1 cellular context compared by ENCODE assay signal in the genomic region with DNA sequence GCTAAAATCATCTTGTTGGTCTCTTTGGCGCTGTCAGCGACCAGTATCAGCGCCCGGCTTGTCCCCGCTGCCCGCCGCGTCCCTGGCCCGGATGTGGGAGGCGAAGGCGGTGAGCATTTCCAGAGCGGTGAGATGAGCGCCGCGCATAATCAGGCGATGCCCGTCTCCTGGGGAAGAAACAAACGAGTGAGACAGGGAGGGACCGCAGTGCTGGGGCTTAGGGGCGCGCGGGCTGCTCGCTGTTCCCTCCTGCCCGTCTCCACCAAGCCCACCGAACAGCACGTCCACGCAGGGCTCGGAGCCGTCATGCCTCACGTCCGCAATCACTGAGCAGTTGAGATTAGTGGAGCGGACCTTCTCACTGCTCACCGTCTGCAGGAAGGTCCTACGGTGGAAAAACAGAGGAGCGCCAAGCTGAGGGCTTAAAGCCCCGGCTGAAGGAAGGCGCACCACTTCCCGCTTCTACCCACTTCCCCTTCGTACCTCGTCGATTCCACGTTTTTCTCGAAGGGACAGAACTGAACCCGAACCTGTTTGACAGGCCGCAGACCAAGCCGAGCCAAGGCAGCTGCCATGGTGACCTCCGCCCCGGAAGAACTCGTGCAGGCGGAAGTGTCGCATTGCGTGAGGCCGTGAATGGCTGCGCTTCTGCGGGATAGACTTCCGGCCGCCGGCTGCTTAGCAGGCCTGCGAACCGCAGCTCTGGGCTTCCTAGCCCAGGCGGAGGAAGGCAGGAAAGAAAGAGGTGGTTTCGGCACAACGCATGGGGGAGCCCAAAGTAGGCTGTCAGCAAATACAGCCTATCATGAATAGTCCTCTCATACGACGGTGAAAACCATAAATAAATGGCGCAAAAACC.
A peak's percentile ranks its signal among the peaks of the same experiment; 100 is the strongest.
TF ChIP-seq lines count a peak whose summit lies in the region.

A gene (minus strand): TSS at position 595 of the 859 bp plus-strand sequence. CDS start 20 bp downstream, at position 575.

TF ChIP-seq in K562, 482 proteins besides CTCF, POLR2A, EP300 and RAD21 (continued from another document and continues in another):
- TF ChIP-seq, protein P1, sequence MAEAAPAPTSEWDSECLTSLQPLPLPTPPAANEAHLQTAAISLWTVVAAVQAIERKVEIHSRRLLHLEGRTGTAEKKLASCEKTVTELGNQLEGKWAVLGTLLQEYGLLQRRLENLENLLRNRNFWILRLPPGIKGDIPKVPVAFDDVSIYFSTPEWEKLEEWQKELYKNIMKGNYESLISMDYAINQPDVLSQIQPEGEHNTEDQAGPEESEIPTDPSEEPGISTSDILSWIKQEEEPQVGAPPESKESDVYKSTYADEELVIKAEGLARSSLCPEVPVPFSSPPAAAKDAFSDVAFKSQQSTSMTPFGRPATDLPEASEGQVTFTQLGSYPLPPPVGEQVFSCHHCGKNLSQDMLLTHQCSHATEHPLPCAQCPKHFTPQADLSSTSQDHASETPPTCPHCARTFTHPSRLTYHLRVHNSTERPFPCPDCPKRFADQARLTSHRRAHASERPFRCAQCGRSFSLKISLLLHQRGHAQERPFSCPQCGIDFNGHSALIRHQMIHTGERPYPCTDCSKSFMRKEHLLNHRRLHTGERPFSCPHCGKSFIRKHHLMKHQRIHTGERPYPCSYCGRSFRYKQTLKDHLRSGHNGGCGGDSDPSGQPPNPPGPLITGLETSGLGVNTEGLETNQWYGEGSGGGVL (CRISPR knock-in tag; IDR thresholded peaks at IDR 0.05), result no peak
- TF ChIP-seq ZNF217 (CRISPR knock-in tag; IDR thresholded peaks at IDR 0.05), result no peak
- no peak; the same call in 1 of the 2 replicates for TF ChIP-seq KAT8 (IDR thresholded peaks at IDR 0.05; ENCODE audit: low read depth)
- TF ChIP-seq, protein P2, sequence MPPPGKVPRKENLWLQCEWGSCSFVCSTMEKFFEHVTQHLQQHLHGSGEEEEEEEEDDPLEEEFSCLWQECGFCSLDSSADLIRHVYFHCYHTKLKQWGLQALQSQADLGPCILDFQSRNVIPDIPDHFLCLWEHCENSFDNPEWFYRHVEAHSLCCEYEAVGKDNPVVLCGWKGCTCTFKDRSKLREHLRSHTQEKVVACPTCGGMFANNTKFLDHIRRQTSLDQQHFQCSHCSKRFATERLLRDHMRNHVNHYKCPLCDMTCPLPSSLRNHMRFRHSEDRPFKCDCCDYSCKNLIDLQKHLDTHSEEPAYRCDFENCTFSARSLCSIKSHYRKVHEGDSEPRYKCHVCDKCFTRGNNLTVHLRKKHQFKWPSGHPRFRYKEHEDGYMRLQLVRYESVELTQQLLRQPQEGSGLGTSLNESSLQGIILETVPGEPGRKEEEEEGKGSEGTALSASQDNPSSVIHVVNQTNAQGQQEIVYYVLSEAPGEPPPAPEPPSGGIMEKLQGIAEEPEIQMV (tag; conservative IDR thresholded peaks at IDR 0.05; ENCODE audit: low read depth), result 0 out of 2 replicates have a peak, but pooled peaks have one; percentile 52
- TF ChIP-seq, protein P3, sequence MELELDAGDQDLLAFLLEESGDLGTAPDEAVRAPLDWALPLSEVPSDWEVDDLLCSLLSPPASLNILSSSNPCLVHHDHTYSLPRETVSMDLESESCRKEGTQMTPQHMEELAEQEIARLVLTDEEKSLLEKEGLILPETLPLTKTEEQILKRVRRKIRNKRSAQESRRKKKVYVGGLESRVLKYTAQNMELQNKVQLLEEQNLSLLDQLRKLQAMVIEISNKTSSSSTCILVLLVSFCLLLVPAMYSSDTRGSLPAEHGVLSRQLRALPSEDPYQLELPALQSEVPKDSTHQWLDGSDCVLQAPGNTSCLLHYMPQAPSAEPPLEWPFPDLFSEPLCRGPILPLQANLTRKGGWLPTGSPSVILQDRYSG (tag; conservative IDR thresholded peaks at IDR 0.05; ENCODE audit: low read depth), result peak; percentile 66; the same call in 1 of the 2 replicates
- no peak for TF ChIP-seq SP2 (IDR thresholded peaks at IDR 0.05; ENCODE audit: extremely low read depth, low read depth, low read length, poor library complexity, severe bottlenecking)
- no peak for TF ChIP-seq ATF1 (CRISPR knock-in tag; IDR thresholded peaks at IDR 0.05)
- peak; percentile 90 for TF ChIP-seq ATF1 (tag; IDR thresholded peaks at IDR 0.05)
- no peak for TF ChIP-seq TARDBP (IDR thresholded peaks at IDR 0.05)
- TF ChIP-seq CBFB (CRISPR knock-in tag; IDR thresholded peaks at IDR 0.05), result 0 out of 2 replicates have a peak, but pooled peaks have one; percentile 78
- TF ChIP-seq, protein P4, sequence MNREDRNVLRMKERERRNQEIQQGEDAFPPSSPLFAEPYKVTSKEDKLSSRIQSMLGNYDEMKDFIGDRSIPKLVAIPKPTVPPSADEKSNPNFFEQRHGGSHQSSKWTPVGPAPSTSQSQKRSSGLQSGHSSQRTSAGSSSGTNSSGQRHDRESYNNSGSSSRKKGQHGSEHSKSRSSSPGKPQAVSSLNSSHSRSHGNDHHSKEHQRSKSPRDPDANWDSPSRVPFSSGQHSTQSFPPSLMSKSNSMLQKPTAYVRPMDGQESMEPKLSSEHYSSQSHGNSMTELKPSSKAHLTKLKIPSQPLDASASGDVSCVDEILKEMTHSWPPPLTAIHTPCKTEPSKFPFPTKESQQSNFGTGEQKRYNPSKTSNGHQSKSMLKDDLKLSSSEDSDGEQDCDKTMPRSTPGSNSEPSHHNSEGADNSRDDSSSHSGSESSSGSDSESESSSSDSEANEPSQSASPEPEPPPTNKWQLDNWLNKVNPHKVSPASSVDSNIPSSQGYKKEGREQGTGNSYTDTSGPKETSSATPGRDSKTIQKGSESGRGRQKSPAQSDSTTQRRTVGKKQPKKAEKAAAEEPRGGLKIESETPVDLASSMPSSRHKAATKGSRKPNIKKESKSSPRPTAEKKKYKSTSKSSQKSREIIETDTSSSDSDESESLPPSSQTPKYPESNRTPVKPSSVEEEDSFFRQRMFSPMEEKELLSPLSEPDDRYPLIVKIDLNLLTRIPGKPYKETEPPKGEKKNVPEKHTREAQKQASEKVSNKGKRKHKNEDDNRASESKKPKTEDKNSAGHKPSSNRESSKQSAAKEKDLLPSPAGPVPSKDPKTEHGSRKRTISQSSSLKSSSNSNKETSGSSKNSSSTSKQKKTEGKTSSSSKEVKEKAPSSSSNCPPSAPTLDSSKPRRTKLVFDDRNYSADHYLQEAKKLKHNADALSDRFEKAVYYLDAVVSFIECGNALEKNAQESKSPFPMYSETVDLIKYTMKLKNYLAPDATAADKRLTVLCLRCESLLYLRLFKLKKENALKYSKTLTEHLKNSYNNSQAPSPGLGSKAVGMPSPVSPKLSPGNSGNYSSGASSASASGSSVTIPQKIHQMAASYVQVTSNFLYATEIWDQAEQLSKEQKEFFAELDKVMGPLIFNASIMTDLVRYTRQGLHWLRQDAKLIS (CRISPR knock-in tag; IDR thresholded peaks at IDR 0.05), result no peak
- no peak for TF ChIP-seq RBM34 (IDR thresholded peaks at IDR 0.05; ENCODE audit: borderline replicate concordance, insufficient read depth, low read length)
- TF ChIP-seq, protein P5, sequence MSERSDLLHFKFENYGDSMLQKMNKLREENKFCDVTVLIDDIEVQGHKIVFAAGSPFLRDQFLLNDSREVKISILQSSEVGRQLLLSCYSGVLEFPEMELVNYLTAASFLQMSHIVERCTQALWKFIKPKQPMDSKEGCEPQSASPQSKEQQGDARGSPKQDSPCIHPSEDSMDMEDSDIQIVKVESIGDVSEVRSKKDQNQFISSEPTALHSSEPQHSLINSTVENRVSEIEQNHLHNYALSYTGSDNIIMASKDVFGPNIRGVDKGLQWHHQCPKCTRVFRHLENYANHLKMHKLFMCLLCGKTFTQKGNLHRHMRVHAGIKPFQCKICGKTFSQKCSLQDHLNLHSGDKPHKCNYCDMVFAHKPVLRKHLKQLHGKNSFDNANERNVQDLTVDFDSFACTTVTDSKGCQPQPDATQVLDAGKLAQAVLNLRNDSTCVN (CRISPR knock-in tag; IDR thresholded peaks at IDR 0.05), result peak; percentile 72; the same call in 1 of the 2 replicates
- peak; percentile 90 for TF ChIP-seq TAF1 (IDR thresholded peaks at IDR 0.05; ENCODE audit: control insufficient read depth, extremely low read depth, insufficient read depth, low read length, severe bottlenecking)
- TF ChIP-seq TGIF2 (CRISPR knock-in tag; IDR thresholded peaks at IDR 0.05), result no peak
- no peak for TF ChIP-seq ZNF165 (CRISPR knock-in tag; IDR thresholded peaks at IDR 0.05; ENCODE audit: borderline replicate concordance)
- TF ChIP-seq ZNF12 (CRISPR knock-in tag; IDR thresholded peaks at IDR 0.05), result peak; percentile 53; the same call in 1 of the 2 replicates
- TF ChIP-seq ZKSCAN1 (IDR thresholded peaks at IDR 0.05; ENCODE audit: low read depth, low read length), result 0 out of 2 replicates have a peak, but pooled peaks have one; percentile 30
- TF ChIP-seq, protein P6, sequence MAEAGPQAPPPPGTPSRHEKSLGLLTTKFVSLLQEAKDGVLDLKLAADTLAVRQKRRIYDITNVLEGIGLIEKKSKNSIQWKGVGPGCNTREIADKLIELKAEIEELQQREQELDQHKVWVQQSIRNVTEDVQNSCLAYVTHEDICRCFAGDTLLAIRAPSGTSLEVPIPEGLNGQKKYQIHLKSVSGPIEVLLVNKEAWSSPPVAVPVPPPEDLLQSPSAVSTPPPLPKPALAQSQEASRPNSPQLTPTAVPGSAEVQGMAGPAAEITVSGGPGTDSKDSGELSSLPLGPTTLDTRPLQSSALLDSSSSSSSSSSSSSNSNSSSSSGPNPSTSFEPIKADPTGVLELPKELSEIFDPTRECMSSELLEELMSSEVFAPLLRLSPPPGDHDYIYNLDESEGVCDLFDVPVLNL (CRISPR knock-in tag; IDR thresholded peaks at IDR 0.05; ENCODE audit: low read depth), result no peak
- TF ChIP-seq ILK (tag; IDR thresholded peaks at IDR 0.05; ENCODE audit: borderline replicate concordance, low read depth), result no peak
- TF ChIP-seq KDM2B (CRISPR knock-in tag; IDR thresholded peaks at IDR 0.05), result no peak
- TF ChIP-seq PHF8 (IDR thresholded peaks at IDR 0.05; ENCODE audit: borderline replicate concordance, low read length), result peak; percentile 86
- TF ChIP-seq, protein P7, sequence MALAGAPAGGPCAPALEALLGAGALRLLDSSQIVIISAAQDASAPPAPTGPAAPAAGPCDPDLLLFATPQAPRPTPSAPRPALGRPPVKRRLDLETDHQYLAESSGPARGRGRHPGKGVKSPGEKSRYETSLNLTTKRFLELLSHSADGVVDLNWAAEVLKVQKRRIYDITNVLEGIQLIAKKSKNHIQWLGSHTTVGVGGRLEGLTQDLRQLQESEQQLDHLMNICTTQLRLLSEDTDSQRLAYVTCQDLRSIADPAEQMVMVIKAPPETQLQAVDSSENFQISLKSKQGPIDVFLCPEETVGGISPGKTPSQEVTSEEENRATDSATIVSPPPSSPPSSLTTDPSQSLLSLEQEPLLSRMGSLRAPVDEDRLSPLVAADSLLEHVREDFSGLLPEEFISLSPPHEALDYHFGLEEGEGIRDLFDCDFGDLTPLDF (CRISPR knock-in tag; IDR thresholded peaks at IDR 0.05), result no peak
- TF ChIP-seq, protein P8, sequence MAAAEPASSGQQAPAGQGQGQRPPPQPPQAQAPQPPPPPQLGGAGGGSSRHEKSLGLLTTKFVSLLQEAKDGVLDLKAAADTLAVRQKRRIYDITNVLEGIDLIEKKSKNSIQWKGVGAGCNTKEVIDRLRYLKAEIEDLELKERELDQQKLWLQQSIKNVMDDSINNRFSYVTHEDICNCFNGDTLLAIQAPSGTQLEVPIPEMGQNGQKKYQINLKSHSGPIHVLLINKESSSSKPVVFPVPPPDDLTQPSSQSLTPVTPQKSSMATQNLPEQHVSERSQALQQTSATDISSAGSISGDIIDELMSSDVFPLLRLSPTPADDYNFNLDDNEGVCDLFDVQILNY (CRISPR knock-in tag; IDR thresholded peaks at IDR 0.05), result no peak
- no peak for TF ChIP-seq HOXB6 (CRISPR knock-in tag; IDR thresholded peaks at IDR 0.05; ENCODE audit: borderline replicate concordance)
- no peak for TF ChIP-seq NCOA2 (IDR thresholded peaks at IDR 0.05; ENCODE audit: partially characterized antibody in 2 of 2)
- TF ChIP-seq ZNF717 (CRISPR knock-in tag; IDR thresholded peaks at IDR 0.05), result no peak
- TF ChIP-seq SMAD2 (IDR thresholded peaks at IDR 0.05; ENCODE audit: low read depth, low read length), result no peak
- TF ChIP-seq TEAD4 (IDR thresholded peaks at IDR 0.05; ENCODE audit: low read length), result peak; percentile 40; the same call in 1 of the 2 replicates
- TF ChIP-seq TEAD4 (CRISPR knock-in tag; IDR thresholded peaks at IDR 0.05; ENCODE audit: borderline replicate concordance), result no peak
- TF ChIP-seq ZNF3 (CRISPR knock-in tag; IDR thresholded peaks at IDR 0.05), result no peak
- no peak for TF ChIP-seq TCF7L2 (IDR thresholded peaks at IDR 0.05; ENCODE audit: low read depth, low read length)
- TF ChIP-seq, protein P9, sequence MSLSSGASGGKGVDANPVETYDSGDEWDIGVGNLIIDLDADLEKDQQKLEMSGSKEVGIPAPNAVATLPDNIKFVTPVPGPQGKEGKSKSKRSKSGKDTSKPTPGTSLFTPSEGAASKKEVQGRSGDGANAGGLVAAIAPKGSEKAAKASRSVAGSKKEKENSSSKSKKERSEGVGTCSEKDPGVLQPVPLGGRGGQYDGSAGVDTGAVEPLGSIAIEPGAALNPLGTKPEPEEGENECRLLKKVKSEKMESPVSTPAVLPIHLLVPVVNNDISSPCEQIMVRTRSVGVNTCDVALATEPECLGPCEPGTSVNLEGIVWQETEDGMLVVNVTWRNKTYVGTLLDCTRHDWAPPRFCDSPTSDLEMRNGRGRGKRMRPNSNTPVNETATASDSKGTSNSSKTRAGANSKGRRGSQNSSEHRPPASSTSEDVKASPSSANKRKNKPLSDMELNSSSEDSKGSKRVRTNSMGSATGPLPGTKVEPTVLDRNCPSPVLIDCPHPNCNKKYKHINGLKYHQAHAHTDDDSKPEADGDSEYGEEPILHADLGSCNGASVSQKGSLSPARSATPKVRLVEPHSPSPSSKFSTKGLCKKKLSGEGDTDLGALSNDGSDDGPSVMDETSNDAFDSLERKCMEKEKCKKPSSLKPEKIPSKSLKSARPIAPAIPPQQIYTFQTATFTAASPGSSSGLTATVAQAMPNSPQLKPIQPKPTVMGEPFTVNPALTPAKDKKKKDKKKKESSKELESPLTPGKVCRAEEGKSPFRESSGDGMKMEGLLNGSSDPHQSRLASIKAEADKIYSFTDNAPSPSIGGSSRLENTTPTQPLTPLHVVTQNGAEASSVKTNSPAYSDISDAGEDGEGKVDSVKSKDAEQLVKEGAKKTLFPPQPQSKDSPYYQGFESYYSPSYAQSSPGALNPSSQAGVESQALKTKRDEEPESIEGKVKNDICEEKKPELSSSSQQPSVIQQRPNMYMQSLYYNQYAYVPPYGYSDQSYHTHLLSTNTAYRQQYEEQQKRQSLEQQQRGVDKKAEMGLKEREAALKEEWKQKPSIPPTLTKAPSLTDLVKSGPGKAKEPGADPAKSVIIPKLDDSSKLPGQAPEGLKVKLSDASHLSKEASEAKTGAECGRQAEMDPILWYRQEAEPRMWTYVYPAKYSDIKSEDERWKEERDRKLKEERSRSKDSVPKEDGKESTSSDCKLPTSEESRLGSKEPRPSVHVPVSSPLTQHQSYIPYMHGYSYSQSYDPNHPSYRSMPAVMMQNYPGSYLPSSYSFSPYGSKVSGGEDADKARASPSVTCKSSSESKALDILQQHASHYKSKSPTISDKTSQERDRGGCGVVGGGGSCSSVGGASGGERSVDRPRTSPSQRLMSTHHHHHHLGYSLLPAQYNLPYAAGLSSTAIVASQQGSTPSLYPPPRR (CRISPR knock-in tag; IDR thresholded peaks at IDR 0.05; ENCODE audit: borderline replicate concordance), result no peak
- no peak for TF ChIP-seq TSC22D4 (tag; IDR thresholded peaks at IDR 0.05)
- no peak for TF ChIP-seq ZC3H4 (CRISPR knock-in tag; IDR thresholded peaks at IDR 0.05; ENCODE audit: borderline replicate concordance)
